8 cellular contexts compared by ENCODE assay signal in genomic region chr5:43190755-43191603, GRCh38. TPM values are rescaled to one million over a fixed set of nuclear protein-coding genes. Genes with fewer than 3 reads are reported as not detected.
A peak's percentile ranks its signal among the peaks of the same experiment; 100 is the strongest.
DNase-seq lines count a peak whose midpoint lies in the region; ATAC-seq lines count a peak whose summit lies in the region.

No MANE protein-coding gene starts in this region.

- H3K27me3 Mint-ChIP-seq in CD8-positive, alpha-beta memory T cell: peaks cover 11 to 30% of the 10 kb centered on the region in 2 donors
- peaks cover 19% of the 10 kb centered on the region for H3K27me3 Mint-ChIP-seq in central memory CD8-positive, alpha-beta T cell
- H3K27me3 Mint-ChIP-seq in naive thymus-derived CD8-positive, alpha-beta T cell: peaks cover 11 to 28% (median 21%) of the 10 kb centered on the region in 5 donors

- no peak for DNase-seq in CD8-positive, alpha-beta memory T cell
- peak; percentile 47 for DNase-seq in KBM-7
- no peak for DNase-seq in central memory CD8-positive, alpha-beta T cell (ENCODE audit: low spot score in 2 of 2)
- DNase-seq in naive thymus-derived CD8-positive, alpha-beta T cell: no peak
- no peak for DNase-seq in NCI-H526 (lab: John Stamatoyannopoulos, UW)
- DNase-seq in NCI-H1694 treated with DMSO at 0.1 percent for 48 hours (lab: John Stamatoyannopoulos, UW): no peak

- in situ Hi-C loops in KBM-7 (cut with MboI; ENCODE audit: low pct_unique_long_range_greater_than_20kb, low sequenced_read_pairs): no loop called here

- POLR2A ChIA-PET in CD8-positive, alpha-beta memory T cell (lab: Charles Lee): interaction anchor here (0.5 to 1.5 kb wide), 2 partner anchors 199 to 293 kb away, joined by 3 read pairs; partner anchors contain the start of gene TMEM267
- POLR2A ChIA-PET in naive thymus-derived CD8-positive, alpha-beta T cell (lab: Charles Lee): interaction anchor here (0.5 kb wide), 1 partner anchor 209 kb away, joined by 6 read pairs; no protein-coding TSS in a partner anchor

- no peak overlapping the region for H3K4me3 ChIP-seq in CD8-positive, alpha-beta memory T cell (ENCODE audit: low read length)

- H3K27ac Mint-ChIP-seq in CD8-positive, alpha-beta memory T cell: no peak overlapping the region
- H3K27ac Mint-ChIP-seq in central memory CD8-positive, alpha-beta T cell (ENCODE audit: low read depth): no peak overlapping the region
- peak overlapping the region in 1 of 10 donors; percentile 40 for H3K27ac Mint-ChIP-seq in naive thymus-derived CD8-positive, alpha-beta T cell

- no peak overlapping the region for H3K27ac ChIP-seq in CD8-positive, alpha-beta memory T cell (ENCODE audit: low read depth, low read length)

- no peaks in the 10 kb centered on the region for H3K9me3 ChIP-seq in CD8-positive, alpha-beta memory T cell (ENCODE audit: low read length)

- H3K36me3 Mint-ChIP-seq in CD8-positive, alpha-beta memory T cell: peaks cover 0 to 8% (median 6%) of the 10 kb centered on the region in 3 donors
- peaks cover 1% of the 10 kb centered on the region for H3K36me3 Mint-ChIP-seq in central memory CD8-positive, alpha-beta T cell (ENCODE audit: insufficient read depth)
- H3K36me3 Mint-ChIP-seq in naive thymus-derived CD8-positive, alpha-beta T cell: peaks cover 6 to 9% (median 6%) of the 10 kb centered on the region in 3 donors

- H3K9me3 Mint-ChIP-seq in CD8-positive, alpha-beta memory T cell: peaks cover 0 to 5% (median 0%) of the 10 kb centered on the region in 5 donors
- H3K9me3 Mint-ChIP-seq in central memory CD8-positive, alpha-beta T cell: no peaks in the 10 kb centered on the region
- H3K9me3 Mint-ChIP-seq in naive thymus-derived CD8-positive, alpha-beta T cell: peaks cover 0 to 1% (median 0%) of the 10 kb centered on the region in 9 donors

- H3K4me1 Mint-ChIP-seq in CD8-positive, alpha-beta memory T cell: peaks cover 19 to 30% (median 25%) of the 10 kb centered on the region in 3 donors
- H3K4me1 Mint-ChIP-seq in central memory CD8-positive, alpha-beta T cell: peaks cover 18% of the 10 kb centered on the region
- peaks cover 8 to 33% (median 28%) of the 10 kb centered on the region in 4 donors for H3K4me1 Mint-ChIP-seq in naive thymus-derived CD8-positive, alpha-beta T cell

- CTCF ChIA-PET in CD8-positive, alpha-beta memory T cell (lab: Charles Lee): interaction anchor here (0.8 kb wide), 1 partner anchor 9 kb away, joined by 3 read pairs; no protein-coding TSS in a partner anchor

- ATAC-seq in central memory CD8-positive, alpha-beta T cell (replicated peaks; ENCODE audit: extremely low read depth, poor library complexity, severe bottlenecking): no peak
- no peak for ATAC-seq in naive thymus-derived CD8-positive, alpha-beta T cell
- ATAC-seq in HG03469 (IDR thresholded peaks at IDR 0.05; ENCODE audit: unreplicated experiment) (no peak), GM21381 (IDR thresholded peaks at IDR 0.05; ENCODE audit: unreplicated experiment) (no peak)

- H3K4me3 Mint-ChIP-seq in CD8-positive, alpha-beta memory T cell: peak overlapping the region; percentile 59 to 91 (median 86)
- peak overlapping the region; percentile 75 for H3K4me3 Mint-ChIP-seq in central memory CD8-positive, alpha-beta T cell
- H3K4me3 Mint-ChIP-seq in naive thymus-derived CD8-positive, alpha-beta T cell: peak overlapping the region; percentile 68 to 95 (median 87)

- H3K4me1 ChIP-seq in CD8-positive, alpha-beta memory T cell (ENCODE audit: insufficient read depth, low read length): peaks cover 8% of the 10 kb centered on the region

- H3K27me3 ChIP-seq in CD8-positive, alpha-beta memory T cell (ENCODE audit: insufficient read depth, low read length, poor library complexity, severe bottlenecking): peaks cover 9% of the 10 kb centered on the region

- no peaks in the 10 kb centered on the region for H3K36me3 ChIP-seq in CD8-positive, alpha-beta memory T cell (ENCODE audit: insufficient read depth, low read length)

RNA-seq across cellular contexts. Expression of gene NIM1K, which starts 1.0 kb away (rescaled TPM):
- under 1 TPM; 0.40 to 0.70 TPM for total RNA-seq in CD8-positive, alpha-beta memory T cell
- polyA plus RNA-seq in CD8-positive, alpha-beta memory T cell: 0.20 TPM
- total RNA-seq in naive thymus-derived CD8-positive, alpha-beta T cell: under 1 TPM; 0.26 to 0.74 TPM
- not detected for polyA plus RNA-seq in naive thymus-derived CD8-positive, alpha-beta T cell
